Comparison of ENCODE assay signal across 8 cellular contexts in genomic region chr1:20484526-20485462, GRCh38. TPM values are rescaled to one million over a fixed set of nuclear protein-coding genes. Genes with fewer than 3 reads are reported as not detected.
A peak's percentile ranks its signal among the peaks of the same experiment; 100 is the strongest.
DNase-seq lines count a peak whose midpoint lies in the region; ATAC-seq and TF ChIP-seq lines count a peak whose summit lies in the region.

No MANE protein-coding gene starts in this region.

- H3K4me3 ChIP-seq in stomach: peak overlapping the region; percentile 54 to 78 (median 70)

- peaks cover 62% of the 10 kb centered on the region for H3K27me3 Mint-ChIP-seq in activated CD4-positive, alpha-beta T cell treated with anti-CD3 and anti-CD28 coated beads for 36 hours

- CTCF ChIA-PET in activated CD4-positive, alpha-beta T cell treated with anti-CD3 and anti-CD28 coated beads for 36 hours (lab: Charles Lee): interaction anchor here (0.8 to 1.4 kb wide), 3 partner anchors 9 to 273 kb away, joined by 3 to 5 read pairs (median 4); no protein-coding TSS in a partner anchor

- no peaks in the 10 kb centered on the region for H3K9me3 ChIP-seq in stomach

- H3K9me3 Mint-ChIP-seq in activated CD4-positive, alpha-beta T cell treated with anti-CD3 and anti-CD28 coated beads for 36 hours (ENCODE audit: low read depth): no peaks in the 10 kb centered on the region

- no peak overlapping the region for H3K27ac Mint-ChIP-seq in activated CD4-positive, alpha-beta T cell treated with anti-CD3 and anti-CD28 coated beads for 36 hours

- peak; percentile 3 for ATAC-seq in activated CD4-positive, alpha-beta T cell treated with anti-CD3 and anti-CD28 coated beads for 36 hours
- ATAC-seq in HG03139 (IDR thresholded peaks at IDR 0.05; ENCODE audit: unreplicated experiment): no peak
- ATAC-seq in GM18907 (IDR thresholded peaks at IDR 0.05; ENCODE audit: unreplicated experiment): no peak
- ATAC-seq in HG03565 (IDR thresholded peaks at IDR 0.05; ENCODE audit: unreplicated experiment): no peak

- H3K27me3 ChIP-seq in stomach: peaks cover 0 to 76% (median 35%) of the 10 kb centered on the region in 3 donors

- TF ChIP-seq POLR2A in stomach (IDR thresholded peaks at IDR 0.05): no peak

- TF ChIP-seq CTCF in stomach (IDR thresholded peaks at IDR 0.05): no peak

- H3K36me3 Mint-ChIP-seq in activated CD4-positive, alpha-beta T cell treated with anti-CD3 and anti-CD28 coated beads for 36 hours (ENCODE audit: low read depth): no peaks in the 10 kb centered on the region

- no peak for DNase-seq in activated CD4-positive, alpha-beta T cell treated with anti-CD3 and anti-CD28 coated beads for 36 hours
- DNase-seq in activated CD4-positive, alpha-beta T cell treated with anti-CD3 and anti-CD28 coated beads, Interleukin-2, amount 50 U/mL, for 48 hours: no peak
- DNase-seq in islet precursor cell (peak; percentile 69), stomach (no peak)

- POLR2A ChIA-PET in activated CD4-positive, alpha-beta T cell treated with anti-CD3 and anti-CD28 coated beads for 36 hours (lab: Charles Lee): no interaction called here

- intact Hi-C loops in activated CD4-positive, alpha-beta T cell treated with anti-CD3 and anti-CD28 coated beads for 36 hours (cut with DNase I, micrococcal nuclease): loop anchor here in 1 of 2 experiments (10.0 kb wide), 1 partner anchor 1850 kb away; the partner anchor contains the start of gene PAX7
- intact Hi-C loops in stomach (cut with DNase I; ENCODE audit: low total_unique reads): no loop called here

- H3K4me1 Mint-ChIP-seq in activated CD4-positive, alpha-beta T cell treated with anti-CD3 and anti-CD28 coated beads for 36 hours: peaks cover 14% of the 10 kb centered on the region

- H3K27ac ChIP-seq in angular gyrus (ENCODE audit: low read depth, low read length) (peak overlapping the region; percentile 92), stomach (peak overlapping the region; percentile 45 to 92 (median 76))

- peak overlapping the region; percentile 61 for H3K4me3 Mint-ChIP-seq in activated CD4-positive, alpha-beta T cell treated with anti-CD3 and anti-CD28 coated beads for 36 hours

- H3K36me3 ChIP-seq in stomach: no peaks in the 10 kb centered on the region

- H3K4me1 ChIP-seq in stomach: peaks cover 22 to 65% (median 47%) of the 10 kb centered on the region in 4 donors

- 1 to 2% (median 1%) methylated on average over 42 to 89 of the region's 89 CpGs for WGBS in stomach, 5 donors

- no peak for TF ChIP-seq EP300 in stomach (IDR thresholded peaks at IDR 0.05)

RNA-seq across cellular contexts. Expression of gene CAMK2N1, which starts 1.2 kb away (rescaled TPM):
- under 1 TPM; 0.48 to 0.49 TPM for total RNA-seq in activated CD4-positive, alpha-beta T cell treated with anti-CD3 and anti-CD28 coated beads for 36 hours
- total RNA-seq in stomach: 100 to 1,000 TPM in 1 of 5 donors, 10 to 100 TPM in 3, 1 to 10 TPM in 1; 8.2 to 195 (median 13.0) TPM
- 10 to 100 TPM; 11.0 to 20.2 (median 11.3) TPM for polyA plus RNA-seq in stomach

RNA-seq across cellular contexts. Expression of gene MUL1, which starts 23.2 kb away (rescaled TPM):
- total RNA-seq in activated CD4-positive, alpha-beta T cell treated with anti-CD3 and anti-CD28 coated beads for 36 hours: 10 to 100 TPM in 1 of 2 experiments, 1 to 10 TPM in 1; 9.0 to 13.1 TPM
- 10 to 100 TPM in 4 of 5 donors, 1 to 10 TPM in 1; 4.0 to 53.1 (median 16.7) TPM for total RNA-seq in stomach
- polyA plus RNA-seq in stomach: 1 to 10 TPM; 3.7 to 9.8 (median 8.2) TPM

Comparison
In these comparisons a context has a peak if more than half of its experiments do, and no peak if none do; other contexts are left out.
1. RNA of gene CAMK2N1, which starts 1.2 kb away (total RNA-seq): 8.2 to 195 TPM in stomach; 0.48 to 0.49 TPM in activated CD4-positive, alpha-beta T cell treated with anti-CD3 and anti-CD28 coated beads for 36 hours; every median in the first group is over 4 times any median in the second.